Comparison of ENCODE assay signal across 1 cellular context in the genomic region with DNA sequence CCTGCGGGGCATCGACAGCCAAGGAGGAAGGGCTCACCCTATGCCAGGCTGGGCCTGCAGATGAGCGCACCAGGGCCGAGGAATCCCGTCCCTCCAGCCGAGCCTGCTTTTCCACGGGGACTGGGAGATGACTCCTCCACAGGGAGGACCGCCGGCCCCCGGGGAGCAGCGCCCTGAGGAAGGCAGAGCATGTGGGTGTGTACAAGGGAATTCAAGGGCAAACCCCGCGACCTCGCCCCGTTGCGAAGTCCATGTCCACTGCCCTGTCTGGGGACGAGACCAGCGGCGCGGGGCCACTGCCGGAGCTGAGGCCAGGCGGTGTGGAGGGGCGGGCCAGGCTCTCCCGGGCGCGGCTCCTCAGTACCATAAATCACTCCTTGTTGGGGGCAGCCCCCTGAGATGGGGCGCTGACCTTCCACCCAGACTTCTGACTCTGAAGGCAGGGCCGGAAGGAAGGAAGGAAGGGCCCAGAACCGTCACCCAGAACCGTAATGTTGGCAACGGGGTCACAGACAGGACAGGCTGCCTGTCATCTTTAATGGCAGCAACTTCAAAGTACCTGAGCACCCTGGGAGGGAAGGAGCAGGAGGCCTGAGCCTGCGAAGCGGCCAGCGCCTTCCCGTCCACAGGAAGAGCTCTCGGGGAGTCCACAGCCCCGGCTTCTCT.
TF ChIP-seq lines count a peak whose summit lies in the region.

No MANE protein-coding gene starts in this region.

TF ChIP-seq in GM23338, 12 proteins besides CTCF, POLR2A, EP300 and RAD21:
- TF ChIP-seq, protein P1, sequence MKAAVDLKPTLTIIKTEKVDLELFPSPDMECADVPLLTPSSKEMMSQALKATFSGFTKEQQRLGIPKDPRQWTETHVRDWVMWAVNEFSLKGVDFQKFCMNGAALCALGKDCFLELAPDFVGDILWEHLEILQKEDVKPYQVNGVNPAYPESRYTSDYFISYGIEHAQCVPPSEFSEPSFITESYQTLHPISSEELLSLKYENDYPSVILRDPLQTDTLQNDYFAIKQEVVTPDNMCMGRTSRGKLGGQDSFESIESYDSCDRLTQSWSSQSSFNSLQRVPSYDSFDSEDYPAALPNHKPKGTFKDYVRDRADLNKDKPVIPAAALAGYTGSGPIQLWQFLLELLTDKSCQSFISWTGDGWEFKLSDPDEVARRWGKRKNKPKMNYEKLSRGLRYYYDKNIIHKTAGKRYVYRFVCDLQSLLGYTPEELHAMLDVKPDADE (IDR thresholded peaks at IDR 0.05) = no peak
- TF ChIP-seq ZNF114 (CRISPR knock-in tag; IDR thresholded peaks at IDR 0.05) (no peak), EZH2phosphoT487 (IDR thresholded peaks at IDR 0.05; ENCODE audit: unreplicated experiment) (no peak), ZNF331 (CRISPR knock-in tag; IDR thresholded peaks at IDR 0.05; ENCODE audit: low read depth) (no peak), NANOG (IDR thresholded peaks at IDR 0.05; ENCODE audit: borderline replicate concordance) (no peak), CREB1 (CRISPR knock-in tag; IDR thresholded peaks at IDR 0.05; ENCODE audit: low read depth) (no peak), STAT1 (IDR thresholded peaks at IDR 0.05; ENCODE audit: unreplicated experiment) (no peak), EZH2 (IDR thresholded peaks at IDR 0.05; ENCODE audit: low read depth, unreplicated experiment) (no peak), POLR2AphosphoS5 (IDR thresholded peaks at IDR 0.05; ENCODE audit: low read depth) (no peak), JUNB (IDR thresholded peaks at IDR 0.05; ENCODE audit: unreplicated experiment) (no peak)
- TF ChIP-seq, protein P2, sequence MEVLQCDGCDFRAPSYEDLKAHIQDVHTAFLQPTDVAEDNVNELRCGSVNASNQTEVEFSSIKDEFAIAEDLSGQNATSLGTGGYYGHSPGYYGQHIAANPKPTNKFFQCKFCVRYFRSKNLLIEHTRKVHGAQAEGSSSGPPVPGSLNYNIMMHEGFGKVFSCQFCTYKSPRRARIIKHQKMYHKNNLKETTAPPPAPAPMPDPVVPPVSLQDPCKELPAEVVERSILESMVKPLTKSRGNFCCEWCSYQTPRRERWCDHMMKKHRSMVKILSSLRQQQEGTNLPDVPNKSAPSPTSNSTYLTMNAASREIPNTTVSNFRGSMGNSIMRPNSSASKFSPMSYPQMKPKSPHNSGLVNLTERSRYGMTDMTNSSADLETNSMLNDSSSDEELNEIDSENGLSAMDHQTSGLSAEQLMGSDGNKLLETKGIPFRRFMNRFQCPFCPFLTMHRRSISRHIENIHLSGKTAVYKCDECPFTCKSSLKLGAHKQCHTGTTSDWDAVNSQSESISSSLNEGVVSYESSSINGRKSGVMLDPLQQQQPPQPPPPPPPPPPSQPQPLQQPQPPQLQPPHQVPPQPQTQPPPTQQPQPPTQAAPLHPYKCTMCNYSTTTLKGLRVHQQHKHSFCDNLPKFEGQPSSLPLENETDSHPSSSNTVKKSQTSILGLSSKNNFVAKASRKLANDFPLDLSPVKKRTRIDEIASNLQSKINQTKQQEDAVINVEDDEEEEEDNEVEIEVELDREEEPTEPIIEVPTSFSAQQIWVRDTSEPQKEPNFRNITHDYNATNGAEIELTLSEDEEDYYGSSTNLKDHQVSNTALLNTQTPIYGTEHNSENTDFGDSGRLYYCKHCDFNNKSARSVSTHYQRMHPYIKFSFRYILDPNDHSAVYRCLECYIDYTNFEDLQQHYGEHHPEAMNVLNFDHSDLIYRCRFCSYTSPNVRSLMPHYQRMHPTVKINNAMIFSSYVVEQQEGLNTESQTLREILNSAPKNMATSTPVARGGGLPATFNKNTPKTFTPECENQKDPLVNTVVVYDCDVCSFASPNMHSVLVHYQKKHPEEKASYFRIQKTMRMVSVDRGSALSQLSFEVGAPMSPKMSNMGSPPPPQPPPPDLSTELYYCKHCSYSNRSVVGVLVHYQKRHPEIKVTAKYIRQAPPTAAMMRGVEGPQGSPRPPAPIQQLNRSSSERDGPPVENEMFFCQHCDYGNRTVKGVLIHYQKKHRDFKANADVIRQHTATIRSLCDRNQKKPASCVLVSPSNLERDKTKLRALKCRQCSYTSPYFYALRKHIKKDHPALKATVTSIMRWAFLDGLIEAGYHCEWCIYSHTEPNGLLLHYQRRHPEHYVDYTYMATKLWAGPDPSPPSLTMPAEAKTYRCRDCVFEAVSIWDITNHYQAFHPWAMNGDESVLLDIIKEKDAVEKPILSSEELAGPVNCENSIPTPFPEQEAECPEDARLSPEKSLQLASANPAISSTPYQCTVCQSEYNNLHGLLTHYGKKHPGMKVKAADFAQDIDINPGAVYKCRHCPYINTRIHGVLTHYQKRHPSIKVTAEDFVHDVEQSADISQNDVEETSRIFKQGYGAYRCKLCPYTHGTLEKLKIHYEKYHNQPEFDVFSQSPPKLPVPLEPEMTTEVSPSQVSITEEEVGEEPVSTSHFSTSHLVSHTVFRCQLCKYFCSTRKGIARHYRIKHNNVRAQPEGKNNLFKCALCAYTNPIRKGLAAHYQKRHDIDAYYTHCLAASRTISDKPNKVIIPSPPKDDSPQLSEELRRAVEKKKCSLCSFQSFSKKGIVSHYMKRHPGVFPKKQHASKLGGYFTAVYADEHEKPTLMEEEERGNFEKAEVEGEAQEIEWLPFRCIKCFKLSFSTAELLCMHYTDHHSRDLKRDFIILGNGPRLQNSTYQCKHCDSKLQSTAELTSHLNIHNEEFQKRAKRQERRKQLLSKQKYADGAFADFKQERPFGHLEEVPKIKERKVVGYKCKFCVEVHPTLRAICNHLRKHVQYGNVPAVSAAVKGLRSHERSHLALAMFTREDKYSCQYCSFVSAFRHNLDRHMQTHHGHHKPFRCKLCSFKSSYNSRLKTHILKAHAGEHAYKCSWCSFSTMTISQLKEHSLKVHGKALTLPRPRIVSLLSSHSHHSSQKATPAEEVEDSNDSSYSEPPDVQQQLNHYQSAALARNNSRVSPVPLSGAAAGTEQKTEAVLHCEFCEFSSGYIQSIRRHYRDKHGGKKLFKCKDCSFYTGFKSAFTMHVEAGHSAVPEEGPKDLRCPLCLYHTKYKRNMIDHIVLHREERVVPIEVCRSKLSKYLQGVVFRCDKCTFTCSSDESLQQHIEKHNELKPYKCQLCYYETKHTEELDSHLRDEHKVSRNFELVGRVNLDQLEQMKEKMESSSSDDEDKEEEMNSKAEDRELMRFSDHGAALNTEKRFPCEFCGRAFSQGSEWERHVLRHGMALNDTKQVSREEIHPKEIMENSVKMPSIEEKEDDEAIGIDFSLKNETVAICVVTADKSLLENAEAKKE (CRISPR knock-in tag; IDR thresholded peaks at IDR 0.05) = no peak
- TF ChIP-seq, protein P3, sequence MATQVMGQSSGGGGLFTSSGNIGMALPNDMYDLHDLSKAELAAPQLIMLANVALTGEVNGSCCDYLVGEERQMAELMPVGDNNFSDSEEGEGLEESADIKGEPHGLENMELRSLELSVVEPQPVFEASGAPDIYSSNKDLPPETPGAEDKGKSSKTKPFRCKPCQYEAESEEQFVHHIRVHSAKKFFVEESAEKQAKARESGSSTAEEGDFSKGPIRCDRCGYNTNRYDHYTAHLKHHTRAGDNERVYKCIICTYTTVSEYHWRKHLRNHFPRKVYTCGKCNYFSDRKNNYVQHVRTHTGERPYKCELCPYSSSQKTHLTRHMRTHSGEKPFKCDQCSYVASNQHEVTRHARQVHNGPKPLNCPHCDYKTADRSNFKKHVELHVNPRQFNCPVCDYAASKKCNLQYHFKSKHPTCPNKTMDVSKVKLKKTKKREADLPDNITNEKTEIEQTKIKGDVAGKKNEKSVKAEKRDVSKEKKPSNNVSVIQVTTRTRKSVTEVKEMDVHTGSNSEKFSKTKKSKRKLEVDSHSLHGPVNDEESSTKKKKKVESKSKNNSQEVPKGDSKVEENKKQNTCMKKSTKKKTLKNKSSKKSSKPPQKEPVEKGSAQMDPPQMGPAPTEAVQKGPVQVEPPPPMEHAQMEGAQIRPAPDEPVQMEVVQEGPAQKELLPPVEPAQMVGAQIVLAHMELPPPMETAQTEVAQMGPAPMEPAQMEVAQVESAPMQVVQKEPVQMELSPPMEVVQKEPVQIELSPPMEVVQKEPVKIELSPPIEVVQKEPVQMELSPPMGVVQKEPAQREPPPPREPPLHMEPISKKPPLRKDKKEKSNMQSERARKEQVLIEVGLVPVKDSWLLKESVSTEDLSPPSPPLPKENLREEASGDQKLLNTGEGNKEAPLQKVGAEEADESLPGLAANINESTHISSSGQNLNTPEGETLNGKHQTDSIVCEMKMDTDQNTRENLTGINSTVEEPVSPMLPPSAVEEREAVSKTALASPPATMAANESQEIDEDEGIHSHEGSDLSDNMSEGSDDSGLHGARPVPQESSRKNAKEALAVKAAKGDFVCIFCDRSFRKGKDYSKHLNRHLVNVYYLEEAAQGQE (IDR thresholded peaks at IDR 0.05; ENCODE audit: unreplicated experiment) = no peak
TF ChIP-seq in GM23338: peak in this region for 0.
